Comparison of ENCODE assay signal across 24 cellular contexts in the genomic region with DNA sequence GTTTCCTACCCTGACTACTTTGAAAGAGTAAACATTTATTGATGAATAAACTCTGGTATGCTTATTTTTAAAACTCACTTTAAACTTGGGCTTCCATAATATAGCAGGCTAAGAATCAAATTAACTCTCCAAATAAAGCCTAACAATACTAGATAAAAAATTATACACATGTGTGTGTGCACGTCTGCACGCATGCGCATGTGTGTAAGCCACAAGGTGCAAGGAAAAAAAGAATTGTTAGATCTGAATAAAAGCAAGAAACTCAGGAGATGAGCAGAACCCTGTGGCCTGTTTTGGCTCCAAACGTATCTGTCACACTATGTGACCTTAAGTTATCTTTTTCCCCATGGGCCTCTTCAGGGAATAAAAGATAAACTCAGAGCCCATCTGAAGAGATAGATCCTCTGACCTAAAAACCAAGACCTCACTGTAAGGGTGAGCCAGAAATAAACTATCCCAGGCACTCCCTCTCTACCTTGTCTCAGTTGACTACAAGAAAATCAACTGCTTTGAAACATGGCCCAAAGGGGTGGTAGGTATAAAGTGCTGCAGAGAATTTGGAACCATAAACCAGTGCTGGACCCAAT.
"Had no signal": no experiment of that assay in that cellular context is flagged by ENCODE, and none has a peak within 500 bp of the region (broad histone marks: within the 10 kb centered on the region; RNA-seq: fewer than 3 reads in every experiment).

No MANE protein-coding gene starts in this region.

- H3K4me1 ChIP-seq: breast epithelium had no signal

- H3K27me3 ChIP-seq: breast epithelium, MG63 had no signal

- H3K9me3 ChIP-seq: breast epithelium, MG63 had no signal

- H3K27ac ChIP-seq: breast epithelium, KMS-11, SK-N-MC had no signal

- H3K4me3 ChIP-seq: breast epithelium, MG63, SK-N-MC had no signal

- DNase-seq: activated B cell treated with CpG ODN at 0.5 μM for 24 hours; activated CD4-positive, alpha-beta T cell treated with anti-CD3 and anti-CD28 coated beads for 1 hour; activated CD4-positive, alpha-beta T cell treated with anti-CD3 and anti-CD28 coated beads, Interleukin-2, amount 10 ng/mL, durations not matched to agents 24 days and 14 days; activated CD4-positive, alpha-beta T cell treated with anti-CD3 and anti-CD28 coated beads, Interleukin-2, amount 50 U/mL, for 48 hours; activated CD8-positive, alpha-beta memory T cell treated with anti-CD3 and anti-CD28 coated beads, Interleukin-2, amount 10 ng/mL, durations not matched to agents 7 days and 5 days; activated effector memory CD4-positive, alpha-beta T cell treated with Interleukin-2 at 50 U/mL for 16 hours; activated naive CD4-positive, alpha-beta T cell; activated T-cell treated with anti-CD3 and anti-CD28 coated beads, Interleukin-2, amount 50 U/mL, for 24 hours; aorta; MG63; NCI-H1105; NCI-H1436; NCI-H1694 treated with DMSO at 0.1 percent for 48 hours; NCI-H2029 treated with DMSO at 0.1 percent for 48 hours; NCI-H345; NCI-H510A treated with DMSO at 0.1 percent for 48 hours; NCI-H69; NK-92 treated with Interleukin-12 subunit alpha and Interleukin-12 subunit beta, amount 100 ng/mL, for 24 hours; SIG-M5; T-cell; T-helper 2 cell had no signal

- H3K36me3 ChIP-seq: breast epithelium had no signal

- ATAC-seq: activated CD8-positive, alpha-beta memory T cell treated with anti-CD3 and anti-CD28 coated beads, Interleukin-2, amount 10 ng/mL, durations not matched to agents 7 days and 5 days; T-cell had no signal
